ENCODE assay signal across 20 cellular contexts in genomic region chr15:32736351-32737061, GRCh38. TPM values are rescaled to one million over a fixed set of nuclear protein-coding genes. Genes with fewer than 3 reads are reported as not detected.
A peak's percentile ranks its signal among the peaks of the same experiment; 100 is the strongest.
DNase-seq lines count a peak whose midpoint lies in the region; ATAC-seq, FAIRE-seq and TF ChIP-seq lines count a peak whose summit lies in the region.
"Had no signal": no experiment of that assay in that cellular context is flagged by ENCODE, and none has a peak within 500 bp of the region (broad histone marks: within the 10 kb centered on the region; RNA-seq: fewer than 3 reads in every experiment).

No MANE protein-coding gene starts in this region.

- H3K27me3 ChIP-seq in GM12878 (replicated peaks in 1 of 2; ENCODE audit: control insufficient read depth in 2 of 2, insufficient read depth in 2 of 2, low read length in 1 of 2) = peaks cover 2 to 4% of the 10 kb centered on the region in 2 experiments; a peak in 1 of 4 replicates
- H3K27me3 ChIP-seq in osteoblast (ENCODE audit: insufficient read depth, low read length) = no peaks in the 10 kb centered on the region
- H3K27me3 ChIP-seq in breast epithelium = no peaks in the 10 kb centered on the region
- H3K27me3 ChIP-seq: BE2C had no signal

- TF ChIP-seq POLR2A in GM12878 (IDR thresholded peaks at IDR 0.05; ENCODE audit: low read depth, low read length) = no peak
- TF ChIP-seq POLR2A in breast epithelium (IDR thresholded peaks at IDR 0.05) = no peak

- no peak for TF ChIP-seq RAD21 in GM12878 (IDR thresholded peaks at IDR 0.05; ENCODE audit: insufficient read depth, low read depth, low read length)

- H3K4me1 ChIP-seq in GM12878 (ENCODE audit: control insufficient read depth, insufficient read depth, low read length) (no peaks in the 10 kb centered on the region), osteoblast (ENCODE audit: insufficient read depth, low read length) (peaks cover 22% of the 10 kb centered on the region), breast epithelium (no peaks in the 10 kb centered on the region)
- H3K4me1 ChIP-seq: BE2C had no signal

- TF ChIP-seq EP300 in GM12878 (IDR thresholded peaks at IDR 0.05; ENCODE audit: borderline replicate concordance in 1 of 2, control insufficient read depth in 1 of 2, low read depth in 2 of 2, low read length in 2 of 2) = no peak

- peaks cover 83% of the 10 kb centered on the region for H3K4me1 Mint-ChIP-seq in HFFc6 (ENCODE audit: low read depth)
- H3K4me1 Mint-ChIP-seq: CD4-positive, alpha-beta memory T cell had no signal

- no peak overlapping the region for H3K9ac ChIP-seq in GM12878 (ENCODE audit: control insufficient read depth, insufficient read depth, low read length)

- CTCF ChIA-PET in GM12878 (lab: Yijun Ruan, JAX) = interaction anchor here (1.2 kb wide), 1 partner anchor 8 kb away, joined by 3 read pairs; no protein-coding TSS in a partner anchor

- FAIRE-seq in GM12878 (lab: Jason Lieb, UNC) = peak; percentile 49
- FAIRE-seq: A204.1, D721Med had no signal

- in situ Hi-C loops in GM12878 (cut with MboI) = no loop called here

- H3K9me3 Mint-ChIP-seq in HFFc6 = peaks cover 51% of the 10 kb centered on the region

- peaks cover 82% of the 10 kb centered on the region for H3K27me3 Mint-ChIP-seq in HFFc6 (ENCODE audit: insufficient read depth)

- POLR2A ChIA-PET in GM12878 (lab: Charles Lee) = no interaction called here

- intact Hi-C loops in GM12878 (cut with micrococcal nuclease; ENCODE audit: unreplicated experiment) = no loop called here
- intact Hi-C loops in breast epithelium (cut with DNase I; ENCODE audit: low total_unique reads) = no loop called here

- DNase-seq in AG10803 (ENCODE audit: low read depth) (peak; percentile 74), HFFc6 (no peak), GM12878 (ENCODE audit: low read depth, low spot score) (no peak), osteoblast (ENCODE audit: insufficient read length, low spot score, missing footprints) (no peak), NCI-H345 (lab: John Stamatoyannopoulos, UW) (no peak), breast epithelium (ENCODE audit: low spot score in 2 of 2) (no peak)
- DNase-seq: BE2C, COR-L47, DMS153, DMS79 treated with DMSO at 0.1 percent for 48 hours, GDM1, Kasumi-1, KBM-7 had no signal

- H3K4me3 Mint-ChIP-seq in HFFc6 = 0 out of 2 replicates have a peak overlapping the region, but pooled peaks have one; percentile 7
- H3K4me3 Mint-ChIP-seq: CD4-positive, alpha-beta memory T cell had no signal

- H3K79me2 ChIP-seq in GM12878 (ENCODE audit: control insufficient read depth, insufficient read depth, low read length) (no peaks in the 10 kb centered on the region), osteoblast (ENCODE audit: insufficient read depth, low read length) (peaks cover 16% of the 10 kb centered on the region)

- H3K4me3 ChIP-seq in AG10803 (ENCODE audit: low read length) = no peak overlapping the region
- H3K4me3 ChIP-seq in GM12878 = no peak overlapping the region
- H3K4me3 ChIP-seq in osteoblast (ENCODE audit: insufficient read depth, low read length) = no peak overlapping the region
- no peak overlapping the region for H3K4me3 ChIP-seq in breast epithelium

- SMC1A ChIA-PET in GM12878 (lab: Charles Lee; ENCODE audit: uncharacterized antibody, unreplicated experiment) = interaction anchor here (1.2 kb wide), 1 partner anchor 14 kb away, joined by 3 read pairs; no protein-coding TSS in a partner anchor

- no peak for TF ChIP-seq CTCF in AG10803 (conservative IDR thresholded peaks at IDR 0.05; ENCODE audit: low read length)
- no peak for TF ChIP-seq CTCF in HFFc6 (IDR thresholded peaks at IDR 0.05)
- TF ChIP-seq CTCF in GM12878 (IDR thresholded peaks at IDR 0.05 in 2 of 3, conservative IDR thresholded peaks at IDR 0.05 in 1 of 3; ENCODE audit: control insufficient read depth in 2 of 3, extremely low read depth in 1 of 3, insufficient read depth in 1 of 3, low read depth in 3 of 3, low read length in 3 of 3) = no peak
- no peak for TF ChIP-seq CTCF in osteoblast (IDR thresholded peaks at IDR 0.05; ENCODE audit: extremely low read depth, low read depth, low read length)
- TF ChIP-seq CTCF in breast epithelium (IDR thresholded peaks at IDR 0.05) = no peak

- H3K27ac ChIP-seq in GM12878 (ENCODE audit: control insufficient read depth, insufficient read depth) = no peak overlapping the region
- H3K27ac ChIP-seq in osteoblast (ENCODE audit: low read depth, low read length) = peak overlapping the region; percentile 50
- no peak overlapping the region for H3K27ac ChIP-seq in breast epithelium
- H3K27ac ChIP-seq: C4-2B had no signal

- H3K9me3 ChIP-seq in GM12878 (replicated peaks; ENCODE audit: control insufficient read depth, insufficient read depth, low read length) = no peaks in the 10 kb centered on the region
- no peaks in the 10 kb centered on the region for H3K9me3 ChIP-seq in osteoblast (ENCODE audit: low read depth, low read length)
- peaks cover 3 to 23% of the 10 kb centered on the region in 2 donors for H3K9me3 ChIP-seq in breast epithelium
- H3K9me3 ChIP-seq: BE2C had no signal

- no peak overlapping the region for H3K4me2 ChIP-seq in GM12878 (ENCODE audit: control insufficient read depth, insufficient read depth)
- H3K4me2 ChIP-seq in osteoblast (ENCODE audit: insufficient read depth, low read length) = no peak overlapping the region

- WGBS in GM12878 (ENCODE audit: insufficient coverage, insufficient replicate concordance, low lambda C conversion rate, missing lambda C conversion rate) = 26% methylated on average over 4 of the region's 4 CpGs

- no peak for ATAC-seq in GM12878
- no peak for ATAC-seq in HG02678 (IDR thresholded peaks at IDR 0.05; ENCODE audit: unreplicated experiment)
- ATAC-seq: HCT116 had no signal

- H4K20me1 ChIP-seq in GM12878 (ENCODE audit: control insufficient read depth, insufficient read depth) (no peaks in the 10 kb centered on the region), osteoblast (ENCODE audit: insufficient read depth, low read length) (peaks cover 15% of the 10 kb centered on the region)

- H3K27ac Mint-ChIP-seq in HFFc6 = peak overlapping the region; percentile 83
- H3K27ac Mint-ChIP-seq: CD4-positive, alpha-beta memory T cell had no signal

- peaks cover 76% of the 10 kb centered on the region for H3K36me3 Mint-ChIP-seq in HFFc6 (ENCODE audit: low read depth)
- H3K36me3 Mint-ChIP-seq: CD4-positive, alpha-beta memory T cell had no signal

- BruUV-seq in GM12878 (replicated peaks; lab: Mats Ljungman, UMichigan) = no TSS peak

- H2AFZ ChIP-seq in GM12878 (ENCODE audit: control insufficient read depth, low read depth, low read length) (no peak overlapping the region), osteoblast (ENCODE audit: low read length) (no peak overlapping the region)

- no peaks in the 10 kb centered on the region for H3K36me3 ChIP-seq in GM12878 (ENCODE audit: control insufficient read depth in 2 of 2, insufficient read depth in 2 of 2, low read length in 1 of 2)
- peaks cover 54% of the 10 kb centered on the region for H3K36me3 ChIP-seq in osteoblast (ENCODE audit: insufficient read depth, low read length)
- H3K36me3 ChIP-seq in breast epithelium = no peaks in the 10 kb centered on the region
- H3K36me3 ChIP-seq: BE2C had no signal

- RAD21 ChIA-PET in GM12878 (lab: Charles Lee; ENCODE audit: unreplicated experiment) = no interaction called here

TF ChIP-seq in GM12878, 131 proteins besides CTCF, POLR2A, EP300 and RAD21:
- TF ChIP-seq HDGF (IDR thresholded peaks at IDR 0.05) = no peak
- no peak for TF ChIP-seq SP1 (IDR thresholded peaks at IDR 0.05; ENCODE audit: low read depth, low read length)

RNA-seq across cellular contexts. Expression of gene GREM1, which starts 18.7 kb away (rescaled TPM):
- total RNA-seq in HFFc6 (2021; fragmentation: NEBNext Ultra II Directional; extraction: Animal tissue kit (Norgen Biotek cat#: 25700)) = 1,000 to 10,000 TPM; 2,146 to 4,099 (median 3,549) TPM
- total RNA-seq in GM12878 (2013; cell fraction: nucleolus; rRNA removed) = not detected in 2 replicates
- not detected in 2 replicates for total RNA-seq in GM12878 (2014; rRNA removed)
- total RNA-seq in GM12878 (2014; rRNA removed; fragmentation: Illumina TruSeq; extraction: Trizol) = not detected in 2 replicates
- 0.36 and 0.53 TPM in 2 replicates for total RNA-seq in GM12878 (2021)
- not detected for polyA plus RNA-seq in GM12878 (2011; ENCODE audit: low read depth)
- not detected in 2 replicates for polyA plus RNA-seq in GM12878 (2011; rRNA removed)
- not detected in 2 replicates for polyA plus RNA-seq in GM12878 (2011; cell fraction: cytosol; rRNA removed)
- polyA plus RNA-seq in GM12878 (2011; cell fraction: nucleus; rRNA removed) = not detected in 2 replicates
- not detected in 2 replicates for polyA plus RNA-seq in GM12878 (2012)
- polyA plus RNA-seq in GM12878 (2014; fragmentation: Illumina TruSeq; extraction: Trizol) = not detected in 2 replicates
- polyA plus RNA-seq in GM12878 (2014; fragmentation: Nextera tagmentation; extraction: Ambion mirVana) = not detected
- polyA plus RNA-seq in GM12878 (2014; rRNA removed) = not detected in 2 replicates
- under 1 TPM; 0.08 TPM for polyA plus RNA-seq in GM12878 (2016; fragmentation: Nextera tagmentation; extraction: Ambion mirVana)
- not detected in 2 replicates for polyA minus RNA-seq in GM12878 (2011; rRNA and poly(A)+ RNA removed)
- polyA minus RNA-seq in GM12878 (2011; cell fraction: cytosol; rRNA and poly(A)+ RNA removed) = not detected in 2 replicates
- polyA minus RNA-seq in GM12878 (2011; cell fraction: nucleus; rRNA and poly(A)+ RNA removed) = not detected in 2 replicates
- total RNA-seq in osteoblast = 457 and 499 TPM in 2 replicates
- 10 to 100 TPM in 1 of 3 donors, 1 to 10 TPM in 2; 1.4 to 21.3 (median 2.5) TPM for total RNA-seq in breast epithelium
- total RNA-seq: CD4-positive, alpha-beta memory T cell; H4 had no signal
- polyA plus RNA-seq: CD4-positive, alpha-beta memory T cell had no signal

Comparison
In these comparisons a context has a peak if more than half of its experiments do, and no peak if none do; other contexts are left out.
1. RNA of gene GREM1, which starts 18.7 kb away (total RNA-seq): 2,146 to 4,099 TPM in HFFc6 and 457 to 499 TPM in osteoblast; 1.4 to 21.3 TPM in breast epithelium and 0.36 to 0.53 TPM in GM12878; every median in the first group is over 10 times any median in the second.